8 cellular contexts compared by ENCODE assay signal in genomic region chr15:38453971-38454686, GRCh38. TPM values are rescaled to one million over a fixed set of nuclear protein-coding genes. Genes with fewer than 3 reads are reported as not detected.
DNase-seq lines count a peak whose midpoint lies in the region; ATAC-seq and TF ChIP-seq lines count a peak whose summit lies in the region.

Gene FAM98B, plus strand, starts transcription at chr15:38454127. Its CDS starts 35 bp downstream, at chr15:38454162.

- peak within 1 kb of the TSS; percentile 100 for H2AFZ ChIP-seq in osteoblast (ENCODE audit: low read length)

- H3K9me3 ChIP-seq in osteoblast (ENCODE audit: low read depth, low read length) (no peaks in the 10 kb centered on the region), testis (no peaks in the 10 kb centered on the region)

- TF ChIP-seq CTCF in osteoblast (IDR thresholded peaks at IDR 0.05; ENCODE audit: extremely low read depth, low read depth, low read length), result no peak
- peak in 1 of 3 experiments; percentile 1 for TF ChIP-seq CTCF in testis (IDR thresholded peaks at IDR 0.05)

- ATAC-seq in activated naive CD4-positive, alpha-beta T cell treated with anti-CD3 and anti-CD28 coated beads, Interleukin-2, amount 50 U/mL, for 72 hours, result peak; percentile 95

- peak within 1 kb of the TSS; percentile 97 for H3K4me2 ChIP-seq in osteoblast (ENCODE audit: insufficient read depth, low read length)

- intact Hi-C loops in testis (cut with DNase I; ENCODE audit: low total_unique reads), result no loop called here

- TF ChIP-seq POLR2A in testis (IDR thresholded peaks at IDR 0.05), result no peak

- H3K27ac ChIP-seq in osteoblast (ENCODE audit: low read depth, low read length) (peak within 1 kb of the TSS; percentile 86), testis (peak within 1 kb of the TSS; percentile 94 to 95)

- CTCF ChIA-PET in HEK293T (lab: Yijun Ruan, JAX), result interaction anchor here (0.6 to 1.7 kb wide), 4 partner anchors 13 to 1305 kb away, joined by 3 to 8 read pairs (median 4); no protein-coding TSS in a partner anchor

- peaks cover 51% of the 10 kb centered on the region for H3K79me2 ChIP-seq in osteoblast (ENCODE audit: insufficient read depth, low read length)

- POLR2A ChIA-PET in HEK293T (lab: Yijun Ruan, JAX), result interaction anchor here (0.7 to 1.6 kb wide), 7 partner anchors 13 to 246 kb away, joined by 3 to 15 read pairs (median 4); partner anchors contain the start of gene SPRED1

- H3K4me3 ChIP-seq in GM08714 (ENCODE audit: low read length), result peak within 1 kb of the TSS; percentile 72
- peak within 1 kb of the TSS; percentile 96 for H3K4me3 ChIP-seq in osteoblast (ENCODE audit: insufficient read depth, low read length)
- H3K4me3 ChIP-seq in testis, result peak within 1 kb of the TSS; percentile 86 to 93

- H3K9me3 Mint-ChIP-seq in activated naive CD4-positive, alpha-beta T cell treated with anti-CD3 and anti-CD28 coated beads, Interleukin-2, amount 50 U/mL, for 72 hours, result no peaks in the 10 kb centered on the region

- DNase-seq in HEK293T (ENCODE audit: extremely low spot score), result peak; percentile 65
- peak; percentile 74 for DNase-seq in MV-4-11 (lab: John Stamatoyannopoulos, UW)
- DNase-seq in SKM-1 (lab: John Stamatoyannopoulos, UW; ENCODE audit: unreplicated experiment), result peak; percentile 61
- peak; percentile 84 to 97 for DNase-seq in activated naive CD4-positive, alpha-beta T cell treated with anti-CD3 and anti-CD28 coated beads, Interleukin-2, amount 50 U/mL, for 72 hours (ENCODE audit: low spot score in 2 of 2)
- DNase-seq in glomerular visceral epithelial cell (ENCODE audit: extremely low spot score), result peak; percentile 89
- peak; percentile 80 for DNase-seq in osteoblast (ENCODE audit: insufficient read length, low spot score, missing footprints)
- peak; percentile 91 for DNase-seq in testis

- H3K27ac Mint-ChIP-seq in activated naive CD4-positive, alpha-beta T cell treated with anti-CD3 and anti-CD28 coated beads, Interleukin-2, amount 50 U/mL, for 72 hours, result peak within 1 kb of the TSS; percentile 96 to 99

- 0 to 1% methylated on average over 23 to 45 of the region's 48 CpGs for WGBS in testis, 2 donors

- H4K20me1 ChIP-seq in osteoblast (ENCODE audit: insufficient read depth, low read length), result peaks cover 3% of the 10 kb centered on the region

- H3K4me1 ChIP-seq in osteoblast (ENCODE audit: insufficient read depth, low read length) (peaks cover 8% of the 10 kb centered on the region), testis (peaks cover 8% of the 10 kb centered on the region)

- H3K36me3 Mint-ChIP-seq in activated naive CD4-positive, alpha-beta T cell treated with anti-CD3 and anti-CD28 coated beads, Interleukin-2, amount 50 U/mL, for 72 hours, result peaks cover 0 to 14% of the 10 kb centered on the region in 2 donors

- peaks cover 8% of the 10 kb centered on the region for H3K27me3 ChIP-seq in osteoblast (ENCODE audit: insufficient read depth, low read length)
- H3K27me3 ChIP-seq in testis, result no peaks in the 10 kb centered on the region

- no peaks in the 10 kb centered on the region for H3K36me3 ChIP-seq in osteoblast (ENCODE audit: insufficient read depth, low read length)
- no peaks in the 10 kb centered on the region for H3K36me3 ChIP-seq in testis (ENCODE audit: low read depth, missing control alignments)

TF ChIP-seq in HEK293T, 16 proteins besides CTCF, POLR2A, EP300 and RAD21:
- TF ChIP-seq ELF4 (IDR thresholded peaks at IDR 0.05) (no peak), FOXK2 (IDR thresholded peaks at IDR 0.05) (no peak), FOXM1 (IDR thresholded peaks at IDR 0.05; ENCODE audit: borderline replicate concordance) (no peak; the same call in 1 of the 2 replicates), LEF1 (IDR thresholded peaks at IDR 0.05; ENCODE audit: borderline replicate concordance) (no peak), SUZ12 (IDR thresholded peaks at IDR 0.05) (no peak), ARNT (IDR thresholded peaks at IDR 0.05) (0 out of 2 replicates have a peak, but pooled peaks have one; percentile 18), NFRKB (IDR thresholded peaks at IDR 0.05) (peak; percentile 51; the same call in 1 of the 2 replicates), FOXA1 (IDR thresholded peaks at IDR 0.05) (no peak), BHLHE40 (IDR thresholded peaks at IDR 0.05; ENCODE audit: borderline replicate concordance) (no peak), L3MBTL2 (conservative IDR thresholded peaks at IDR 0.05) (peak; percentile 80), ZNF384 (IDR thresholded peaks at IDR 0.05) (no peak), SP1 (IDR thresholded peaks at IDR 0.05) (no peak), TARDBP (IDR thresholded peaks at IDR 0.05) (no peak), HDGF (IDR thresholded peaks at IDR 0.05; ENCODE audit: borderline replicate concordance) (no peak), CTBP1 (IDR thresholded peaks at IDR 0.05; ENCODE audit: borderline replicate concordance) (0 out of 2 replicates have a peak, but pooled peaks have one; percentile 44)
- TF ChIP-seq, protein P1, sequence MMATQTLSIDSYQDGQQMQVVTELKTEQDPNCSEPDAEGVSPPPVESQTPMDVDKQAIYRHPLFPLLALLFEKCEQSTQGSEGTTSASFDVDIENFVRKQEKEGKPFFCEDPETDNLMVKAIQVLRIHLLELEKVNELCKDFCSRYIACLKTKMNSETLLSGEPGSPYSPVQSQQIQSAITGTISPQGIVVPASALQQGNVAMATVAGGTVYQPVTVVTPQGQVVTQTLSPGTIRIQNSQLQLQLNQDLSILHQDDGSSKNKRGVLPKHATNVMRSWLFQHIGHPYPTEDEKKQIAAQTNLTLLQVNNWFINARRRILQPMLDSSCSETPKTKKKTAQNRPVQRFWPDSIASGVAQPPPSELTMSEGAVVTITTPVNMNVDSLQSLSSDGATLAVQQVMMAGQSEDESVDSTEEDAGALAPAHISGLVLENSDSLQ (IDR thresholded peaks at IDR 0.05), result no peak

RNA-seq across cellular contexts. Expression of gene FAM98B, which starts in this region (rescaled TPM):
- total RNA-seq in activated naive CD4-positive, alpha-beta T cell treated with anti-CD3 and anti-CD28 coated beads, Interleukin-2, amount 50 U/mL, for 72 hours, result 10 to 100 TPM; 23.8 to 40.3 TPM
- 7.4 and 9.8 TPM in 2 replicates for total RNA-seq in osteoblast
- 10 to 100 TPM; 15.6 to 16.1 TPM for total RNA-seq in testis
- polyA plus RNA-seq in testis (ENCODE audit: insufficient read depth, low read depth, low replicate concordance), result 18.4 TPM

Comparison
In these comparisons a context has a peak if more than half of its experiments do, and no peak if none do; other contexts are left out.
1. Peak in every context shown above with its lines: DNase-seq, ATAC-seq, H3K4me3 ChIP-seq and H3K27ac ChIP-seq.